11 cellular contexts compared by ENCODE assay signal in genomic region chr11:114076974-114077373, GRCh38. TPM values are rescaled to one million over a fixed set of nuclear protein-coding genes. Genes with fewer than 3 reads are reported as not detected.
A peak's percentile ranks its signal among the peaks of the same experiment; 100 is the strongest.
DNase-seq lines count a peak whose midpoint lies in the region; ATAC-seq and TF ChIP-seq lines count a peak whose summit lies in the region.
"Had no signal": no experiment of that assay in that cellular context is flagged by ENCODE, and none has a peak within 500 bp of the region (broad histone marks: within the 10 kb centered on the region; RNA-seq: fewer than 3 reads in every experiment).

No MANE protein-coding gene starts in this region.

- peaks cover 29% of the 10 kb centered on the region for H3K4me1 ChIP-seq in CD4-positive, CD25-positive, alpha-beta regulatory T cell (ENCODE audit: control insufficient read depth, insufficient read depth, low read length, poor library complexity, severe bottlenecking)
- peaks cover 63% of the 10 kb centered on the region for H3K4me1 ChIP-seq in mesodermal cell (ENCODE audit: control insufficient read depth, insufficient read depth, low read length, poor library complexity, severe bottlenecking)

- no peaks in the 10 kb centered on the region for H3K36me3 Mint-ChIP-seq in CD4-positive, CD25-positive, alpha-beta regulatory T cell

- H3K27me3 ChIP-seq in CD4-positive, CD25-positive, alpha-beta regulatory T cell (ENCODE audit: control insufficient read depth, insufficient read depth, low read length), result no peaks in the 10 kb centered on the region
- H3K27me3 ChIP-seq in HL-60 (ENCODE audit: insufficient read depth, poor library complexity, severe bottlenecking), result no peaks in the 10 kb centered on the region

- no peak for ATAC-seq in CD4-positive, CD25-positive, alpha-beta regulatory T cell (ENCODE audit: low read depth in 2 of 2)
- ATAC-seq in GM21526 (IDR thresholded peaks at IDR 0.05; ENCODE audit: low FRiP score, unreplicated experiment), result no peak

- no peak overlapping the region for H3K4me3 ChIP-seq in CD4-positive, CD25-positive, alpha-beta regulatory T cell (ENCODE audit: low read depth, low read length)
- H3K4me3 ChIP-seq in HL-60 (replicated peaks; ENCODE audit: insufficient read depth, low read length) (no peak overlapping the region), mesodermal cell (ENCODE audit: extremely low read depth, insufficient read depth, low read length, poor library complexity, severe bottlenecking) (no peak overlapping the region)

- DNase-seq in CD4-positive, CD25-positive, alpha-beta regulatory T cell, result no peak
- DNase-seq in HL-60 (ENCODE audit: low read depth in 1 of 2, low spot score in 1 of 2), result no peak
- DNase-seq in SHP77 (lab: John Stamatoyannopoulos, UW), result peak; percentile 57 to 67
- DNase-seq in HuH-7.5 (ENCODE audit: low spot score), result no peak
- no peak for DNase-seq in SKM-1 treated with dmso at 0.1 percent for 144 hours (lab: John Stamatoyannopoulos, UW; ENCODE audit: unreplicated experiment)
- DNase-seq in AG20443 (ENCODE audit: low spot score), result no peak
- DNase-seq: anterior cingulate cortex; NCI-H1694 treated with DMSO at 0.1 percent for 48 hours; stimulated activated CD4-positive, alpha-beta T cell treated with anti-CD3 and anti-CD28 coated beads, Interleukin-1b, Interleukin-23, amount 100 ng/mL, for 48 hours had no signal

- peak overlapping the region in 3 of 4 donors; percentile 71 to 75 (median 72) for H3K4me3 Mint-ChIP-seq in CD4-positive, CD25-positive, alpha-beta regulatory T cell

- no peak for TF ChIP-seq CTCF in HL-60 (IDR thresholded peaks at IDR 0.05; ENCODE audit: insufficient read depth, low read length)

- H3K9me3 ChIP-seq in CD4-positive, CD25-positive, alpha-beta regulatory T cell (ENCODE audit: control insufficient read depth in 2 of 2, low read length in 2 of 2), result no peaks in the 10 kb centered on the region
- H3K9me3 ChIP-seq in mesodermal cell (ENCODE audit: control insufficient read depth, low read length), result no peaks in the 10 kb centered on the region

- no CpG with 5 or more reads among the region's 2 CpGs for WGBS in mesodermal cell (ENCODE audit: insufficient coverage in 2 of 2), 2 experiments

- H3K9me3 Mint-ChIP-seq in CD4-positive, CD25-positive, alpha-beta regulatory T cell, result peaks cover 0 to 1% (median 0%) of the 10 kb centered on the region in 7 donors

- H3K27me3 Mint-ChIP-seq in CD4-positive, CD25-positive, alpha-beta regulatory T cell, result no peaks in the 10 kb centered on the region

- no peak overlapping the region for H3K27ac ChIP-seq in CD4-positive, CD25-positive, alpha-beta regulatory T cell (ENCODE audit: insufficient read depth, low read length, poor library complexity, severe bottlenecking)
- H3K27ac ChIP-seq in HL-60 (replicated peaks) (peak overlapping the region; percentile 94), mesodermal cell (ENCODE audit: low read depth, low read length, severe bottlenecking) (peak overlapping the region; percentile 41)

- peaks cover 11 to 75% (median 49%) of the 10 kb centered on the region in 4 donors for H3K4me1 Mint-ChIP-seq in CD4-positive, CD25-positive, alpha-beta regulatory T cell

- peak overlapping the region; percentile 6 to 75 (median 73) for H3K27ac Mint-ChIP-seq in CD4-positive, CD25-positive, alpha-beta regulatory T cell

- H3K36me3 ChIP-seq in CD4-positive, CD25-positive, alpha-beta regulatory T cell (ENCODE audit: control insufficient read depth, insufficient read depth, low read length), result no peaks in the 10 kb centered on the region
- no peaks in the 10 kb centered on the region for H3K36me3 ChIP-seq in mesodermal cell (ENCODE audit: control insufficient read depth, insufficient read depth, low read length)

RNA-seq across cellular contexts. Expression of gene ZBTB16, which starts 17.5 kb away (rescaled TPM):
- total RNA-seq in CD4-positive, CD25-positive, alpha-beta regulatory T cell, result 8.5 TPM
- 10 to 100 TPM in 2 of 4 donors, 1 to 10 TPM in 2; 2.9 to 28.1 (median 8.9) TPM for polyA plus RNA-seq in CD4-positive, CD25-positive, alpha-beta regulatory T cell
- 2.5 TPM for polyA plus RNA-seq in mesodermal cell (2013, experiment 1 of 2)
- 2.2 TPM for polyA plus RNA-seq in mesodermal cell (2013, experiment 2 of 2)

Comparison
In these comparisons a context has a peak if more than half of its experiments do, and no peak if none do; other contexts are left out.
1. DNase-seq: peak in SHP77 (2 of 2); none in CD4-positive, CD25-positive, alpha-beta regulatory T cell (0 of 3), HL-60 (0 of 2), HuH-7.5 (single experiment), SKM-1 treated with dmso at 0.1 percent for 144 hours (single experiment) and AG20443 (single experiment).